Comparison of ENCODE assay signal across 8 cellular contexts in genomic region chr10:33335800-33336605, GRCh38. TPM values are rescaled to one million over a fixed set of nuclear protein-coding genes. Genes with fewer than 3 reads are reported as not detected.
DNase-seq lines count a peak whose midpoint lies in the region; ATAC-seq and TF ChIP-seq lines count a peak whose summit lies in the region.

No MANE protein-coding gene starts in this region.

- H3K27ac ChIP-seq in AG04450 (ENCODE audit: low read depth, low read length) (peak overlapping the region; percentile 89), HCT116 (ENCODE audit: low read depth, low read length) (no peak overlapping the region; the same call in 1 of the 2 replicates), ovary (peak overlapping the region; percentile 87 to 93)

- H4K20me1 ChIP-seq in HCT116 (ENCODE audit: insufficient read depth): no peaks in the 10 kb centered on the region

- no peaks in the 10 kb centered on the region for H3K79me2 ChIP-seq in HCT116 (ENCODE audit: insufficient read depth, low read length)

- POLR2A ChIA-PET in AG04450 (lab: Yijun Ruan, JAX) (interaction anchor here (0.7 to 2.4 kb wide), 4 partner anchors 46 to 77 kb away, joined by 3 to 11 read pairs (median 4); no protein-coding TSS in a partner anchor), HCT116 (lab: Charles Lee) (no interaction called here)

- CTCF ChIA-PET in AG04450 (lab: Charles Lee) (interaction anchor here (0.6 to 0.7 kb wide), 2 partner anchors 142 to 1303 kb away, joined by 3 to 4 read pairs; no protein-coding TSS in a partner anchor), HCT116 (lab: Charles Lee) (no interaction called here)
- CTCF ChIA-PET in activated naive CD4-positive, alpha-beta T cell treated with anti-CD3 and anti-CD28 coated beads, Interleukin-2, amount 10 ng/mL, durations not matched to agents 7 days and 5 days (lab: Charles Lee): interaction anchor here (0.8 kb wide), 1 partner anchor 1302 kb away, joined by 4 read pairs; no protein-coding TSS in a partner anchor

- no peaks in the 10 kb centered on the region for H3K9me3 Mint-ChIP-seq in activated naive CD4-positive, alpha-beta T cell treated with anti-CD3 and anti-CD28 coated beads, Interleukin-2, amount 10 ng/mL, durations not matched to agents 7 days and 5 days

- H3K27me3 ChIP-seq in AG04450 (ENCODE audit: control insufficient read depth, insufficient read depth, low read length): no peaks in the 10 kb centered on the region
- peaks cover 13% of the 10 kb centered on the region; the same call in 1 of the 2 replicates for H3K27me3 ChIP-seq in HCT116 (ENCODE audit: insufficient read depth, low read length)
- H3K27me3 ChIP-seq in ovary: no peaks in the 10 kb centered on the region

- H3K4me1 ChIP-seq in HCT116 (ENCODE audit: control insufficient read depth in 1 of 2, insufficient read depth in 2 of 2, low read length in 2 of 2): peaks cover 2 to 28% of the 10 kb centered on the region in 2 experiments; a peak in 3 of 4 replicates
- H3K4me1 ChIP-seq in ovary (ENCODE audit: insufficient read depth): peaks cover 2% of the 10 kb centered on the region

- TF ChIP-seq CTCF in AG04450 (IDR thresholded peaks at IDR 0.05; ENCODE audit: low read depth, low read length) (no peak), HCT116 (IDR thresholded peaks at IDR 0.05 in 2 of 3, conservative IDR thresholded peaks at IDR 0.05 in 1 of 3; ENCODE audit: borderline replicate concordance in 1 of 3, insufficient read depth in 1 of 3, low read depth in 2 of 3, low read length in 2 of 3) (no peak), ovary (IDR thresholded peaks at IDR 0.05) (peak in 1 of 3 donors; percentile 5)

- H3K9me2 ChIP-seq in HCT116 (ENCODE audit: insufficient read depth): no peaks in the 10 kb centered on the region

- no TSS peak for BruUV-seq in HCT116 (replicated peaks; lab: Mats Ljungman, UMichigan)

- no peaks in the 10 kb centered on the region for H3K36me3 Mint-ChIP-seq in activated naive CD4-positive, alpha-beta T cell treated with anti-CD3 and anti-CD28 coated beads, Interleukin-2, amount 10 ng/mL, durations not matched to agents 7 days and 5 days

- peaks cover 79% of the 10 kb centered on the region for H3K27me3 Mint-ChIP-seq in activated naive CD4-positive, alpha-beta T cell treated with anti-CD3 and anti-CD28 coated beads, Interleukin-2, amount 10 ng/mL, durations not matched to agents 7 days and 5 days

- no peak for TF ChIP-seq POLR2A in HCT116 (IDR thresholded peaks at IDR 0.05; ENCODE audit: borderline replicate concordance, extremely low read depth, insufficient read depth, insufficient read length)
- peak; percentile 33 for TF ChIP-seq POLR2A in ovary (IDR thresholded peaks at IDR 0.05)

- peak overlapping the region; percentile 32 for H3K4me3 Mint-ChIP-seq in activated naive CD4-positive, alpha-beta T cell treated with anti-CD3 and anti-CD28 coated beads, Interleukin-2, amount 10 ng/mL, durations not matched to agents 7 days and 5 days

- H3K9me3 ChIP-seq in AG04450 (ENCODE audit: control insufficient read depth, insufficient read depth, low read length) (no peaks in the 10 kb centered on the region; the same call in 1 of the 2 replicates), HCT116 (ENCODE audit: control insufficient read depth in 1 of 2, insufficient read depth in 1 of 2, low read depth in 1 of 2, low read length in 2 of 2) (no peaks in the 10 kb centered on the region), ovary (no peaks in the 10 kb centered on the region)

- RAD21 ChIA-PET in HCT116 (lab: Charles Lee; ENCODE audit: low non-redundant PET in 1 of 2, low total read pairs in 2 of 2, uncharacterized antibody in 2 of 2, unreplicated experiment in 2 of 2): no interaction called here

- no peak for TF ChIP-seq RAD21 in HCT116 (IDR thresholded peaks at IDR 0.05; ENCODE audit: low read depth)

- peak overlapping the region; percentile 93 for H3K4me3 ChIP-seq in AG04450 (ENCODE audit: low read depth, low read length)
- H3K4me3 ChIP-seq in HCT116 (replicated peaks in 1 of 2; ENCODE audit: low read depth in 1 of 2, low read length in 2 of 2): peak overlapping the region; percentile 59 to 67
- peak overlapping the region; percentile 69 for H3K4me3 ChIP-seq in ovary

- H3K36me3 ChIP-seq in HCT116 (ENCODE audit: control insufficient read depth in 1 of 2, insufficient read depth in 2 of 2, low read length in 2 of 2): no peaks in the 10 kb centered on the region
- no peaks in the 10 kb centered on the region for H3K36me3 ChIP-seq in ovary

- DNase-seq in AG04450 (ENCODE audit: low read depth, low spot score): no peak
- no peak for DNase-seq in HCT116 (ENCODE audit: low read depth, low spot score)
- DNase-seq in activated naive CD4-positive, alpha-beta T cell treated with anti-CD3 and anti-CD28 coated beads, Interleukin-2, amount 10 ng/mL, durations not matched to agents 7 days and 5 days: no peak
- peak in 30 of 42 donors; percentile 2 to 49 (median 25) for DNase-seq in head of caudate nucleus
- peak; percentile 73 to 85 (median 75) for DNase-seq in ovary
- no peak for DNase-seq in NCI-H187 treated with DMSO at 0.1 percent for 48 hours (lab: John Stamatoyannopoulos, UW)
- DNase-seq in cerebellar nuclear complex (lab: John Stamatoyannopoulos, UW): no peak
- DNase-seq in GM19238 (ENCODE audit: insufficient read length, low spot score): no peak

- no peak overlapping the region for H3K27ac Mint-ChIP-seq in activated naive CD4-positive, alpha-beta T cell treated with anti-CD3 and anti-CD28 coated beads, Interleukin-2, amount 10 ng/mL, durations not matched to agents 7 days and 5 days

- peak; percentile 33 for ATAC-seq in HCT116

- H3K4me1 Mint-ChIP-seq in activated naive CD4-positive, alpha-beta T cell treated with anti-CD3 and anti-CD28 coated beads, Interleukin-2, amount 10 ng/mL, durations not matched to agents 7 days and 5 days: peaks cover 17% of the 10 kb centered on the region

- TF ChIP-seq EP300 in ovary (IDR thresholded peaks at IDR 0.05): no peak

- whole genome bisulfite sequencing in ovary, 3 donors: 0% methylated on average over 39 to 53 of the region's 53 CpGs

- peak overlapping the region; percentile 95 for H3K4me2 ChIP-seq in HCT116 (ENCODE audit: low read length)

- 0 out of 2 replicates have a peak overlapping the region, but pooled peaks have one; percentile 31 for H3K9ac ChIP-seq in HCT116 (ENCODE audit: low read length)

- H2AFZ ChIP-seq in HCT116 (ENCODE audit: low read depth, low read length, poor library complexity, severe bottlenecking): peak overlapping the region; percentile 89

- intact Hi-C loops in HCT116 (cut with micrococcal nuclease): loop anchor here (10.0 kb wide), 2 partner anchors 749 to 889 kb away; no protein-coding TSS in a partner anchor
- intact Hi-C loops in head of caudate nucleus (cut with DNase I): no loop called here
- intact Hi-C loops in ovary (cut with DNase I): loop anchor here in 1 of 4 donors (10.0 kb wide), 2 partner anchors 739 to 849 kb away; no protein-coding TSS in a partner anchor

TF ChIP-seq in HCT116, 20 proteins besides CTCF, POLR2A, EP300 and RAD21 (continues in another document):
- no peak for TF ChIP-seq ELF1 (IDR thresholded peaks at IDR 0.05; ENCODE audit: borderline replicate concordance, low read depth)
- no peak for TF ChIP-seq EZH2phosphoT487 (IDR thresholded peaks at IDR 0.05; ENCODE audit: borderline replicate concordance)
- no peak for TF ChIP-seq REST (IDR thresholded peaks at IDR 0.05; ENCODE audit: low read depth)
- no peak for TF ChIP-seq TCF7L2 (IDR thresholded peaks at IDR 0.05; ENCODE audit: borderline replicate concordance, extremely low read depth, insufficient read depth, insufficient read length)
- no peak for TF ChIP-seq SRF (IDR thresholded peaks at IDR 0.05; ENCODE audit: low read depth)
- TF ChIP-seq SP1 (IDR thresholded peaks at IDR 0.05; ENCODE audit: low read depth): no peak
- no peak for TF ChIP-seq POLR2AphosphoS5 (IDR thresholded peaks at IDR 0.05; ENCODE audit: low read depth, low read length)
- TF ChIP-seq CBX3 (IDR thresholded peaks at IDR 0.05; ENCODE audit: low read depth): no peak
- TF ChIP-seq EGR1 (IDR thresholded peaks at IDR 0.05; ENCODE audit: low read depth): no peak
- TF ChIP-seq ZFX (IDR thresholded peaks at IDR 0.05): no peak
- TF ChIP-seq SIN3A (IDR thresholded peaks at IDR 0.05; ENCODE audit: low read depth): no peak

RNA-seq across cellular contexts. Expression of gene NRP1, which starts 1.5 kb away (rescaled TPM):
- polyA plus RNA-seq in AG04450 (2011; rRNA removed) (181 and 218 TPM in 2 replicates), ovary (100 to 1,000 TPM in 1 of 2 donors, 10 to 100 TPM in 1; 56.2 to 134 TPM)
- polyA minus RNA-seq in AG04450 (2011; rRNA and poly(A)+ RNA removed): 276 and 278 TPM in 2 replicates
- total RNA-seq in HCT116 (2021; ENCODE audit: unreplicated experiment) (3.8 TPM), ovary (100 to 1,000 TPM in 1 of 7 donors, 10 to 100 TPM in 6; 39.6 to 109 (median 67.2) TPM)
- 8.8 and 14.0 TPM in 2 replicates for polyA plus RNA-seq in HCT116 (2012)

Comparison
In these comparisons a context has a peak if more than half of its experiments do, and no peak if none do; other contexts are left out.
1. DNase-seq: peak in head of caudate nucleus (30 of 42) and ovary (5 of 5); none in AG04450 (single experiment), HCT116 (single experiment), activated naive CD4-positive, alpha-beta T cell treated with anti-CD3 and anti-CD28 coated beads, Interleukin-2, amount 10 ng/mL, durations not matched to agents 7 days and 5 days (single experiment), NCI-H187 treated with DMSO at 0.1 percent for 48 hours (single experiment), cerebellar nuclear complex (0 of 2) and GM19238 (single experiment).
2. Peak in every context shown above with its lines, with median percentiles within 50 percentile points of each other: H3K4me3 ChIP-seq.